Comparison of ENCODE assay signal across 21 cellular contexts in the genomic region with DNA sequence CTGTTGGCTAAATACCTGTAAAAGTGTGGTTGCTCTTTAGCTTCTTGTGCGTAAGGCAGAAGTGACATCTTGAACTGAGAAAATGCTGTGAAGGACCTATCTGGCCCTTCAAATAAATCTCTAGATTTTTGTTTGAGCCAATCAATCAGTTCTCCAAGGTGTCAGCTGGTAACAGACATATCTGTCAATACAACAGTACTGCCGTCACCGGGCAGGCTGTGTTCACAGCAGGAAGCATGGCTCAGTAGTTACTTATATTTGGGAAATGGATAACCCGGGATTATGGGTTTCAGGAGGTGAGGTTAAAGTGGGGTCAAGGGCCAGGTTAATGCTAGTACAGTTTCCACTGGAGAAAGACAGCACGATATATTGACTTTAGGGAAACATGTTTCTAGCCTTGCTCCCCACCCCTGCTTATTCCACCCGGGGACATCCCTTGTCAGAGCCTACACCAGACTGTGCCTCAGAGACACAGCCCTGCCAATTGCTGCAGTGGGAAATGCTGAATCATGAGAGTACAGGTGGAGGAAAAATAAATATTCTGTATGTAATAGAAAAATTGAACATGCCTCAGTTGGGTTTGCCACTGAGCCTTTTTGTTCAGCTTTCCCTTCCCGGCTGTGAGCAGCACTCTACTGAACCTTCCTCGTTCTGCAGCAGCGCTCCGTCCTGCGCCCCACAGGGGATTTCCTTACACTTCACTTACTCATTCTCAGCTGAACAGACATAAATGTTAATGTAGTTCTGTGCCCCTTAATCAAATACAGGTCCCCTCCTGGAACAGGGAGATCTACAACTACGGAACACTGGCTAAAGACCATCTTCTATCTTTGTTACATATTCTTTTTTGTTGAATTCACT.
DNase-seq lines count a peak whose midpoint lies in the region; ATAC-seq and TF ChIP-seq lines count a peak whose summit lies in the region.
"Had no signal": no experiment of that assay in that cellular context is flagged by ENCODE, and none has a peak within 500 bp of the region (broad histone marks: within the 10 kb centered on the region; RNA-seq: fewer than 3 reads in every experiment).

No MANE protein-coding gene starts in this region.

- H2AFZ ChIP-seq in PC-9: no peak overlapping the region

- no peaks in the 10 kb centered on the region for H3K27me3 ChIP-seq in PC-9 (ENCODE audit: insufficient read depth, low read depth)
- H3K27me3 ChIP-seq: breast epithelium, sigmoid colon had no signal

- no peak for TF ChIP-seq CTCF in PC-9 (conservative IDR thresholded peaks at IDR 0.05)

- DNase-seq in SK-N-MC (ENCODE audit: low read depth, low spot score) (no peak), kidney tubule cell (ENCODE audit: low spot score) (peak; percentile 60), renal cortical epithelial cell (ENCODE audit: low read depth) (peak; percentile 49), substantia nigra (lab: John Stamatoyannopoulos, UW) (no peak), PC-9 (no peak)
- DNase-seq: activated CD4-positive, alpha-beta T cell treated with anti-CD3 and anti-CD28 coated beads for 4 hours; activated naive CD4-positive, alpha-beta T cell treated with anti-CD3 and anti-CD28 coated beads for 36 hours; DND-41; effector CD8-positive, alpha-beta T cell; H9; lower lobe of right lung; MM.1S; NCI-H2171; sigmoid colon; stimulated activated CD4-positive, alpha-beta T cell treated with anti-CD3 and anti-CD28 coated beads, Interleukin-4, amount 100 ng/mL, for 1 hour; stimulated activated CD8-positive, alpha-beta memory T cell treated with anti-CD3 and anti-CD28 coated beads, Interleukin-4, amount 100 ng/mL, for 48 hours had no signal

- no peaks in the 10 kb centered on the region for H3F3A ChIP-seq in PC-9 (ENCODE audit: insufficient read depth, low read depth)

- BruUV-seq in PC-9 (replicated peaks; lab: Mats Ljungman, UMichigan): no TSS peak

- H3K4me2 ChIP-seq in PC-9: no peak overlapping the region

- H3K27ac ChIP-seq in SK-N-MC (peak overlapping the region; percentile 73), substantia nigra (ENCODE audit: low read depth, low read length, poor library complexity, severe bottlenecking) (no peak overlapping the region), PC-9 (no peak overlapping the region)
- H3K27ac ChIP-seq: breast epithelium, C4-2B, lower lobe of right lung, sigmoid colon, thoracic aorta had no signal

- no peaks in the 10 kb centered on the region for H3K9me2 ChIP-seq in PC-9 (ENCODE audit: insufficient read depth)

- H3K9ac ChIP-seq in SK-N-MC (ENCODE audit: insufficient read length): no peak overlapping the region

- CTCF ChIA-PET in PC-9 (lab: Charles Lee): no interaction called here

- no peaks in the 10 kb centered on the region for H3K36me3 ChIP-seq in SK-N-MC (ENCODE audit: insufficient read depth, low read length)
- no peaks in the 10 kb centered on the region for H3K36me3 ChIP-seq in PC-9 (ENCODE audit: low read depth)
- H3K36me3 ChIP-seq: breast epithelium, lower lobe of right lung, sigmoid colon, thoracic aorta had no signal

- ATAC-seq in GM21717 (IDR thresholded peaks at IDR 0.05; ENCODE audit: unreplicated experiment) (peak; percentile 64), GM19395 (IDR thresholded peaks at IDR 0.05; ENCODE audit: unreplicated experiment) (no peak)

- no peaks in the 10 kb centered on the region for H4K20me1 ChIP-seq in PC-9 (ENCODE audit: insufficient read depth)

- H3K9me3 ChIP-seq in SK-N-MC (ENCODE audit: low read depth, low read length): no peaks in the 10 kb centered on the region
- H3K9me3 ChIP-seq in PC-9 (ENCODE audit: insufficient read depth, low read depth): no peaks in the 10 kb centered on the region
- H3K9me3 ChIP-seq: breast epithelium, lower lobe of right lung, sigmoid colon, thoracic aorta had no signal

- POLR2A ChIA-PET in PC-9 (lab: Charles Lee; ENCODE audit: unreplicated experiment): no interaction called here

- intact Hi-C loops in PC-9 (cut with micrococcal nuclease; ENCODE audit: unreplicated experiment): no loop called here

- H3K4me3 ChIP-seq in SK-N-MC: peak overlapping the region; percentile 55
- H3K4me3 ChIP-seq in PC-9: no peak overlapping the region
- H3K4me3 ChIP-seq: breast epithelium, lower lobe of right lung, sigmoid colon, thoracic aorta had no signal

- H3K79me2 ChIP-seq in PC-9 (ENCODE audit: low read depth): no peaks in the 10 kb centered on the region

- no peaks in the 10 kb centered on the region for H3K4me1 ChIP-seq in PC-9 (replicated peaks; ENCODE audit: insufficient read depth)
- H3K4me1 ChIP-seq: breast epithelium, sigmoid colon had no signal

Comparison
In these comparisons a context has a peak if more than half of its experiments do, and no peak if none do; other contexts are left out.
1. DNase-seq: peak in kidney tubule cell (single experiment) and renal cortical epithelial cell (single experiment); none in SK-N-MC (single experiment), substantia nigra (0 of 49) and PC-9 (0 of 2).